In genomic region chr12:50055831-50056628, GRCh38 we compare ENCODE assay signal across 8 cellular contexts. TPM values are rescaled to one million over a fixed set of nuclear protein-coding genes. Genes with fewer than 3 reads are reported as not detected.
DNase-seq lines count a peak whose midpoint lies in the region; ATAC-seq, FAIRE-seq and TF ChIP-seq lines count a peak whose summit lies in the region.

No MANE protein-coding gene starts in this region.

- H3K36me3 Mint-ChIP-seq in stimulated activated memory B cell treated with anti-CD40 and anti-IgM and Interleukin-4, amounts not matched to agents 10 μg/mL and 1 μg/mL and 100 μg/mL, for 72 hours: no peaks in the 10 kb centered on the region

- no TSS peak for BruUV-seq in A673 (replicated peaks; lab: Mats Ljungman, UMichigan)

- peak; percentile 98 for TF ChIP-seq CTCF in A673 (conservative IDR thresholded peaks at IDR 0.05; ENCODE audit: low read depth, low read length)

- H3K9me3 ChIP-seq in A673 (ENCODE audit: low read depth, low read length, poor library complexity, severe bottlenecking): no peaks in the 10 kb centered on the region
- H3K9me3 ChIP-seq in effector memory CD4-positive, alpha-beta T cell (ENCODE audit: control insufficient read depth, low read length): no peaks in the 10 kb centered on the region

- peaks cover 21% of the 10 kb centered on the region for H3K4me1 ChIP-seq in A673 (ENCODE audit: insufficient read depth, low read length, poor library complexity, severe bottlenecking)
- peaks cover 18% of the 10 kb centered on the region for H3K4me1 ChIP-seq in effector memory CD4-positive, alpha-beta T cell (ENCODE audit: control insufficient read depth, insufficient read depth, low read length, poor library complexity, severe bottlenecking)

- FAIRE-seq in GM18507 (lab: Jason Lieb, UNC): peak; percentile 62

- no peak overlapping the region for H3K27ac Mint-ChIP-seq in stimulated activated memory B cell treated with anti-CD40 and anti-IgM and Interleukin-4, amounts not matched to agents 10 μg/mL and 1 μg/mL and 100 μg/mL, for 72 hours

- intact Hi-C loops in A673 (cut with micrococcal nuclease; ENCODE audit: unreplicated experiment): loop anchor here (1.0 kb wide), 2 partner anchors 17 to 89 kb away; no protein-coding TSS in a partner anchor

- peaks cover 19% of the 10 kb centered on the region for H3K4me1 Mint-ChIP-seq in stimulated activated memory B cell treated with anti-CD40 and anti-IgM and Interleukin-4, amounts not matched to agents 10 μg/mL and 1 μg/mL and 100 μg/mL, for 72 hours

- peak overlapping the region; percentile 46 for H3K4me3 Mint-ChIP-seq in stimulated activated memory B cell treated with anti-CD40 and anti-IgM and Interleukin-4, amounts not matched to agents 10 μg/mL and 1 μg/mL and 100 μg/mL, for 72 hours

- DNase-seq in A673 (ENCODE audit: low spot score) (peak; percentile 59), GM18507 (ENCODE audit: extremely low spot score, insufficient read length, low read depth) (no peak), NCI-H2227 (lab: John Stamatoyannopoulos, UW; ENCODE audit: unreplicated experiment) (peak; percentile 44), midbrain (lab: John Stamatoyannopoulos, UW) (peak; percentile 54)
- DNase-seq in activated CD4-positive, alpha-beta T cell treated with anti-CD3 and anti-CD28 coated beads, Interleukin-2, amount 50 U/mL, for 48 hours: peak; percentile 61 to 70
- peak in 2 of 3 donors; percentile 24 to 30 for DNase-seq in effector memory CD4-positive, alpha-beta T cell

- CTCF ChIA-PET in A673 (lab: Charles Lee): interaction anchor here (0.6 to 2.5 kb wide), 9 partner anchors 13 to 121 kb away, joined by 3 to 31 read pairs (median 3); no protein-coding TSS in a partner anchor

- H3K36me3 ChIP-seq in A673 (ENCODE audit: insufficient read depth, low read length, poor library complexity, severe bottlenecking): no peaks in the 10 kb centered on the region
- H3K36me3 ChIP-seq in effector memory CD4-positive, alpha-beta T cell (ENCODE audit: control insufficient read depth, insufficient read depth, low read length): no peaks in the 10 kb centered on the region

- peaks cover 4% of the 10 kb centered on the region for H3K27me3 ChIP-seq in A673 (replicated peaks; ENCODE audit: insufficient read depth, low read depth, low read length, poor library complexity)
- H3K27me3 ChIP-seq in effector memory CD4-positive, alpha-beta T cell (replicated peaks; ENCODE audit: control insufficient read depth, insufficient read depth, low read length, poor library complexity, severe bottlenecking): peaks cover 37% of the 10 kb centered on the region

- POLR2A ChIA-PET in A673 (lab: Charles Lee; ENCODE audit: low non-redundant PET): no interaction called here

- H3K27me3 Mint-ChIP-seq in stimulated activated memory B cell treated with anti-CD40 and anti-IgM and Interleukin-4, amounts not matched to agents 10 μg/mL and 1 μg/mL and 100 μg/mL, for 72 hours: peaks cover 76% of the 10 kb centered on the region

- no peaks in the 10 kb centered on the region for H3K9me3 Mint-ChIP-seq in stimulated activated memory B cell treated with anti-CD40 and anti-IgM and Interleukin-4, amounts not matched to agents 10 μg/mL and 1 μg/mL and 100 μg/mL, for 72 hours

- no peak overlapping the region for H3K27ac ChIP-seq in A673 (ENCODE audit: low read depth, low read length, poor library complexity, severe bottlenecking)
- no peak overlapping the region for H3K27ac ChIP-seq in effector memory CD4-positive, alpha-beta T cell (ENCODE audit: insufficient read depth, low read length, poor library complexity, severe bottlenecking)

- ATAC-seq in stimulated activated memory B cell treated with anti-CD40 and anti-IgM and Interleukin-4, amounts not matched to agents 10 μg/mL and 1 μg/mL and 100 μg/mL, for 72 hours: peak; percentile 68
- ATAC-seq in HG02759 (IDR thresholded peaks at IDR 0.05; ENCODE audit: unreplicated experiment): no peak

- peak overlapping the region; percentile 71 for H3K4me3 ChIP-seq in A673 (ENCODE audit: low read depth, low read length, poor library complexity, severe bottlenecking)
- H3K4me3 ChIP-seq in effector memory CD4-positive, alpha-beta T cell (ENCODE audit: insufficient read depth, low read depth, low read length, poor library complexity, severe bottlenecking): no peak overlapping the region

RNA-seq across cellular contexts. Expression of gene ASIC1, which starts 1.4 kb away (rescaled TPM):
- total RNA-seq in A673 (2021): 2.7 and 5.5 TPM in 2 replicates

RNA-seq across cellular contexts. Expression of gene SMARCD1, which starts 29.1 kb away (rescaled TPM):
- total RNA-seq in A673 (2021): 141 and 152 TPM in 2 replicates

RNA-seq across cellular contexts. Expression of gene RACGAP1, which starts 30.7 kb away (rescaled TPM):
- 173 and 179 TPM in 2 replicates for total RNA-seq in A673 (2021)

RNA-seq across cellular contexts. Expression of gene GPD1, which starts 47.8 kb away (rescaled TPM):
- 0.58 and 1.3 TPM in 2 replicates for total RNA-seq in A673 (2021)

RNA-seq across cellular contexts. Expression of gene COX14, which starts 56.0 kb away (rescaled TPM):
- total RNA-seq in A673 (2021): 25.4 and 28.7 TPM in 2 replicates
